ENCODE assay signal across 8 cellular contexts in genomic region chr17:59827721-59828477, GRCh38.
DNase-seq lines count a peak whose midpoint lies in the region; ATAC-seq and TF ChIP-seq lines count a peak whose summit lies in the region.

No MANE protein-coding gene starts in this region.

- intact Hi-C loops in activated CD8-positive, alpha-beta T cell treated with anti-CD3 and anti-CD28 coated beads for 36 hours (cut with micrococcal nuclease): no loop called here

- H3K4me1 ChIP-seq in ACC112 (ENCODE audit: control insufficient read depth, insufficient read depth, low read length, unreplicated experiment) (peaks cover 63% of the 10 kb centered on the region), GM23338 (ENCODE audit: insufficient read depth) (peaks cover 24% of the 10 kb centered on the region)

- H3K36me3 Mint-ChIP-seq in GM23338 (ENCODE audit: low read depth): no peaks in the 10 kb centered on the region
- H3K36me3 Mint-ChIP-seq in activated CD8-positive, alpha-beta T cell treated with anti-CD3 and anti-CD28 coated beads for 36 hours (ENCODE audit: low read depth): peaks cover 52% of the 10 kb centered on the region
- peaks cover 2% of the 10 kb centered on the region for H3K36me3 Mint-ChIP-seq in mesothelial cell of epicardium

- no peaks in the 10 kb centered on the region for H3K27me3 Mint-ChIP-seq in GM23338 (ENCODE audit: insufficient read depth, low read depth, poor library complexity)
- H3K27me3 Mint-ChIP-seq in activated CD8-positive, alpha-beta T cell treated with anti-CD3 and anti-CD28 coated beads for 36 hours: no peaks in the 10 kb centered on the region
- no peaks in the 10 kb centered on the region for H3K27me3 Mint-ChIP-seq in mesothelial cell of epicardium (ENCODE audit: low read depth)

- POLR2A ChIA-PET in activated CD8-positive, alpha-beta T cell treated with anti-CD3 and anti-CD28 coated beads for 36 hours (lab: Charles Lee): interaction anchor here (0.5 to 27.9 kb wide), 8 partner anchors 15 to 570 kb away, joined by 3 to 1156 read pairs (median 66); partner anchors contain the start of genes RPS6KB1 and TUBD1

- no peaks in the 10 kb centered on the region for H3K9me2 ChIP-seq in GM23338 (ENCODE audit: insufficient read depth)

- H4K20me1 ChIP-seq in GM23338 (replicated peaks; ENCODE audit: insufficient read depth): no peaks in the 10 kb centered on the region

- CTCF ChIA-PET in activated CD8-positive, alpha-beta T cell treated with anti-CD3 and anti-CD28 coated beads for 36 hours (lab: Charles Lee): interaction anchor here (0.9 to 5.3 kb wide), 7 partner anchors 10 to 74 kb away, joined by 3 to 50 read pairs (median 6); no protein-coding TSS in a partner anchor

- TF ChIP-seq CTCF in GM23338 (conservative IDR thresholded peaks at IDR 0.05; ENCODE audit: low read depth in 2 of 2): no peak
- no peak for TF ChIP-seq CTCF in activated CD8-positive, alpha-beta T cell treated with anti-CD3 and anti-CD28 coated beads for 36 hours (IDR thresholded peaks at IDR 0.05)
- TF ChIP-seq CTCF in mesothelial cell of epicardium (IDR thresholded peaks at IDR 0.05; ENCODE audit: unreplicated experiment): no peak

- no peak overlapping the region for H3K4me3 Mint-ChIP-seq in GM23338
- H3K4me3 Mint-ChIP-seq in activated CD8-positive, alpha-beta T cell treated with anti-CD3 and anti-CD28 coated beads for 36 hours: peak overlapping the region; percentile 89
- no peak overlapping the region for H3K4me3 Mint-ChIP-seq in mesothelial cell of epicardium

- no peak overlapping the region for H2AFZ ChIP-seq in ACC112 (ENCODE audit: low read length, unreplicated experiment)
- H2AFZ ChIP-seq in GM23338: no peak overlapping the region

- H3K79me2 ChIP-seq in ACC112 (ENCODE audit: control insufficient read depth, insufficient read depth, low read length, unreplicated experiment): peaks cover 23% of the 10 kb centered on the region
- no peaks in the 10 kb centered on the region for H3K79me2 ChIP-seq in GM23338 (replicated peaks; ENCODE audit: insufficient read depth)

- no peak for DNase-seq in GM23338 (ENCODE audit: low spot score)
- DNase-seq in activated CD8-positive, alpha-beta T cell treated with anti-CD3 and anti-CD28 coated beads for 36 hours: no peak
- DNase-seq in mesothelial cell of epicardium (ENCODE audit: low spot score in 2 of 2, unreplicated experiment in 2 of 2): no peak
- DNase-seq in SHP77 treated with DMSO at 0.1 percent for 48 hours (lab: John Stamatoyannopoulos, UW): no peak
- no peak for DNase-seq in NCI-H526 treated with DMSO at 0.1 percent for 48 hours (lab: John Stamatoyannopoulos, UW)

- no peaks in the 10 kb centered on the region for H3K27me3 ChIP-seq in ACC112 (ENCODE audit: insufficient read depth, low read length)
- H3K27me3 ChIP-seq in GM23338 (ENCODE audit: insufficient read depth): no peaks in the 10 kb centered on the region

- H3F3A ChIP-seq in GM23338 (replicated peaks; ENCODE audit: low read depth): no peaks in the 10 kb centered on the region

- H3K27ac ChIP-seq in ACC112 (ENCODE audit: low read depth, low read length) (peak overlapping the region; percentile 98), GM23338 (ENCODE audit: low read depth) (no peak overlapping the region)

- H3K4me1 Mint-ChIP-seq in GM23338 (peaks cover 38% of the 10 kb centered on the region), mesothelial cell of epicardium (peaks cover 59% of the 10 kb centered on the region)
- peaks cover 66% of the 10 kb centered on the region for H3K4me1 Mint-ChIP-seq in activated CD8-positive, alpha-beta T cell treated with anti-CD3 and anti-CD28 coated beads for 36 hours (ENCODE audit: low read depth)

- H3K4me3 ChIP-seq in ACC112 (ENCODE audit: low read depth, low read length): peak overlapping the region; percentile 41; the same call in 1 of the 2 replicates
- no peak overlapping the region for H3K4me3 ChIP-seq in GM23338

- no peak overlapping the region for H3K4me2 ChIP-seq in GM23338

- H3K9me3 Mint-ChIP-seq in GM23338: no peaks in the 10 kb centered on the region
- no peaks in the 10 kb centered on the region for H3K9me3 Mint-ChIP-seq in activated CD8-positive, alpha-beta T cell treated with anti-CD3 and anti-CD28 coated beads for 36 hours
- no peaks in the 10 kb centered on the region for H3K9me3 Mint-ChIP-seq in mesothelial cell of epicardium

- H3K27ac Mint-ChIP-seq in GM23338: peak overlapping the region; percentile 42
- H3K27ac Mint-ChIP-seq in activated CD8-positive, alpha-beta T cell treated with anti-CD3 and anti-CD28 coated beads for 36 hours: peak overlapping the region; percentile 97
- peak overlapping the region; percentile 98 for H3K27ac Mint-ChIP-seq in mesothelial cell of epicardium

- no peak for ATAC-seq in GM23338
- no peak for ATAC-seq in activated CD8-positive, alpha-beta T cell treated with anti-CD3 and anti-CD28 coated beads for 36 hours
- no peak for ATAC-seq in HG03045 (IDR thresholded peaks at IDR 0.05; ENCODE audit: unreplicated experiment)
- ATAC-seq in GM21447 (IDR thresholded peaks at IDR 0.05; ENCODE audit: unreplicated experiment): no peak

- H3K36me3 ChIP-seq in ACC112 (ENCODE audit: insufficient read depth, low read length): no peaks in the 10 kb centered on the region
- no peaks in the 10 kb centered on the region for H3K36me3 ChIP-seq in GM23338 (ENCODE audit: insufficient read depth)

TF ChIP-seq in GM23338, 12 proteins besides CTCF, POLR2A, EP300 and RAD21 (continues in another document):
- TF ChIP-seq NANOG (IDR thresholded peaks at IDR 0.05; ENCODE audit: borderline replicate concordance): no peak
- no peak for TF ChIP-seq EZH2phosphoT487 (IDR thresholded peaks at IDR 0.05; ENCODE audit: unreplicated experiment)
- TF ChIP-seq REST (IDR thresholded peaks at IDR 0.05; ENCODE audit: unreplicated experiment): no peak
- TF ChIP-seq POLR2AphosphoS5 (IDR thresholded peaks at IDR 0.05; ENCODE audit: low read depth): no peak
- no peak for TF ChIP-seq JUNB (IDR thresholded peaks at IDR 0.05; ENCODE audit: unreplicated experiment)

Comparison
In these comparisons a context has a peak if more than half of its experiments do, and no peak if none do; other contexts are left out.
1. H3K27ac Mint-ChIP-seq: peak in every context shown above with its lines; median percentile 98 in mesothelial cell of epicardium; 97 in activated CD8-positive, alpha-beta T cell treated with anti-CD3 and anti-CD28 coated beads for 36 hours; 42 in GM23338.